ENCODE assay signal across 26 cellular contexts in genomic region chr19:36125557-36125956, GRCh38. TPM values are rescaled to one million over a fixed set of nuclear protein-coding genes. Genes with fewer than 3 reads are reported as not detected.
A peak's percentile ranks its signal among the peaks of the same experiment; 100 is the strongest.
DNase-seq lines count a peak whose midpoint lies in the region; ATAC-seq, FAIRE-seq and TF ChIP-seq lines count a peak whose summit lies in the region.
"Had no signal": no experiment of that assay in that cellular context is flagged by ENCODE, and none has a peak within 500 bp of the region (broad histone marks: within the 10 kb centered on the region; RNA-seq: fewer than 3 reads in every experiment).

No MANE protein-coding gene starts in this region.

- no peaks in the 10 kb centered on the region for H3K27me3 Mint-ChIP-seq in activated CD4-positive, alpha-beta memory T cell treated with anti-CD3 and anti-CD28 coated beads for 36 hours
- no peaks in the 10 kb centered on the region for H3K27me3 Mint-ChIP-seq in activated CD4-positive, alpha-beta memory T cell treated with anti-CD3 and anti-CD28 coated beads, Interleukin-2, amount 10 ng/mL, durations not matched to agents 7 days and 5 days
- no peaks in the 10 kb centered on the region for H3K27me3 Mint-ChIP-seq in astrocyte (ENCODE audit: low read depth, unreplicated experiment)
- H3K27me3 Mint-ChIP-seq in stimulated activated naive B cell treated with anti-CD40 and anti-IgM and Interleukin-4, amounts not matched to agents 10 μg/mL and 1 μg/mL and 100 μg/mL, for 72 hours, result no peaks in the 10 kb centered on the region
- no peaks in the 10 kb centered on the region for H3K27me3 Mint-ChIP-seq in mesothelial cell of epicardium (ENCODE audit: low read depth)
- H3K27me3 Mint-ChIP-seq in glutamatergic neuron (ENCODE audit: unreplicated experiment), result no peaks in the 10 kb centered on the region
- H3K27me3 Mint-ChIP-seq: dendritic cell treated with granulocyte-macrophage colony-stimulating factor and Interleukin-4, amounts not matched to agents 40 ng/mL and 50 ng/mL, for 4 days had no signal

- H3K9ac ChIP-seq in astrocyte (ENCODE audit: low read length), result no peak overlapping the region

- H3K27ac Mint-ChIP-seq in activated CD4-positive, alpha-beta memory T cell treated with anti-CD3 and anti-CD28 coated beads for 36 hours, result peak overlapping the region; percentile 74
- no peak overlapping the region for H3K27ac Mint-ChIP-seq in activated CD4-positive, alpha-beta memory T cell treated with anti-CD3 and anti-CD28 coated beads, Interleukin-2, amount 10 ng/mL, durations not matched to agents 7 days and 5 days
- peak overlapping the region; percentile 18 for H3K27ac Mint-ChIP-seq in astrocyte (ENCODE audit: unreplicated experiment)
- H3K27ac Mint-ChIP-seq in stimulated activated naive B cell treated with anti-CD40 and anti-IgM and Interleukin-4, amounts not matched to agents 10 μg/mL and 1 μg/mL and 100 μg/mL, for 72 hours, result peak overlapping the region; percentile 86
- no peak overlapping the region for H3K27ac Mint-ChIP-seq in mesothelial cell of epicardium
- no peak overlapping the region for H3K27ac Mint-ChIP-seq in glutamatergic neuron (ENCODE audit: unreplicated experiment)
- H3K27ac Mint-ChIP-seq: dendritic cell treated with granulocyte-macrophage colony-stimulating factor and Interleukin-4, amounts not matched to agents 40 ng/mL and 50 ng/mL, for 4 days had no signal

- H3K4me3 ChIP-seq in astrocyte (ENCODE audit: insufficient read depth, low read depth, low read length), result no peak overlapping the region
- H3K4me3 ChIP-seq: adrenal gland, breast epithelium, heart left ventricle, MG63, uterus had no signal

- TF ChIP-seq CTCF in astrocyte (IDR thresholded peaks at IDR 0.05; ENCODE audit: insufficient read depth, low read depth, low read length) (no peak), mesothelial cell of epicardium (IDR thresholded peaks at IDR 0.05; ENCODE audit: unreplicated experiment) (no peak), glutamatergic neuron (IDR thresholded peaks at IDR 0.05; ENCODE audit: partially characterized antibody, unreplicated experiment) (no peak)

- POLR2A ChIA-PET in activated CD4-positive, alpha-beta memory T cell treated with anti-CD3 and anti-CD28 coated beads for 36 hours (lab: Charles Lee), result interaction anchor here (0.8 to 3.2 kb wide), 2 partner anchors 10 to 11 kb away, joined by 3 to 13 read pairs; partner anchors contain the start of genes POLR2I and TBCB
- POLR2A ChIA-PET in activated CD4-positive, alpha-beta memory T cell treated with anti-CD3 and anti-CD28 coated beads, Interleukin-2, amount 10 ng/mL, durations not matched to agents 7 days and 5 days (lab: Charles Lee), result interaction anchor here (1.3 to 2.0 kb wide), 2 partner anchors 10 to 44 kb away, joined by 3 to 8 read pairs; no protein-coding TSS in a partner anchor

- CTCF ChIA-PET in activated CD4-positive, alpha-beta memory T cell treated with anti-CD3 and anti-CD28 coated beads for 36 hours (lab: Charles Lee), result interaction anchor here (1.3 to 3.7 kb wide), 2 partner anchors 13 to 44 kb away, joined by 6 to 37 read pairs; partner anchors contain the start of gene CAPNS1
- CTCF ChIA-PET in activated CD4-positive, alpha-beta memory T cell treated with anti-CD3 and anti-CD28 coated beads, Interleukin-2, amount 10 ng/mL, durations not matched to agents 7 days and 5 days (lab: Charles Lee), result interaction anchor here (7.6 kb wide), 1 partner anchor 45 kb away, joined by 150 read pairs; no protein-coding TSS in a partner anchor

- intact Hi-C loops in activated CD4-positive, alpha-beta memory T cell treated with anti-CD3 and anti-CD28 coated beads for 36 hours (cut with micrococcal nuclease), result loop anchor here (5.0 kb wide), 1 partner anchor 128 kb away; the partner anchor contains the start of gene SDHAF1

- no peaks in the 10 kb centered on the region for H3K4me1 ChIP-seq in astrocyte (ENCODE audit: insufficient read depth, low read length)
- H3K4me1 ChIP-seq: uterus had no signal

- no peaks in the 10 kb centered on the region for H3K79me2 ChIP-seq in astrocyte (ENCODE audit: insufficient read depth, low read length)

- ATAC-seq in stimulated activated naive B cell treated with anti-CD40 and anti-IgM and Interleukin-4, amounts not matched to agents 10 μg/mL and 1 μg/mL and 100 μg/mL, for 72 hours (replicated peaks), result no peak
- no peak for ATAC-seq in GM21576 (IDR thresholded peaks at IDR 0.05; ENCODE audit: unreplicated experiment)
- ATAC-seq: heart left ventricle, left ventricle myocardium superior had no signal

- H2AFZ ChIP-seq in astrocyte (ENCODE audit: low read depth, low read length), result no peak overlapping the region

- H3K4me1 Mint-ChIP-seq in activated CD4-positive, alpha-beta memory T cell treated with anti-CD3 and anti-CD28 coated beads for 36 hours (ENCODE audit: low read depth), result peaks cover 10% of the 10 kb centered on the region
- peaks cover 24% of the 10 kb centered on the region for H3K4me1 Mint-ChIP-seq in activated CD4-positive, alpha-beta memory T cell treated with anti-CD3 and anti-CD28 coated beads, Interleukin-2, amount 10 ng/mL, durations not matched to agents 7 days and 5 days
- H3K4me1 Mint-ChIP-seq in astrocyte (ENCODE audit: low read depth, unreplicated experiment), result no peaks in the 10 kb centered on the region
- peaks cover 9 to 14% of the 10 kb centered on the region in 2 donors for H3K4me1 Mint-ChIP-seq in stimulated activated naive B cell treated with anti-CD40 and anti-IgM and Interleukin-4, amounts not matched to agents 10 μg/mL and 1 μg/mL and 100 μg/mL, for 72 hours
- peaks cover 2% of the 10 kb centered on the region for H3K4me1 Mint-ChIP-seq in mesothelial cell of epicardium
- H3K4me1 Mint-ChIP-seq in glutamatergic neuron (ENCODE audit: low read depth, unreplicated experiment), result no peaks in the 10 kb centered on the region

- H3K4me3 Mint-ChIP-seq in activated CD4-positive, alpha-beta memory T cell treated with anti-CD3 and anti-CD28 coated beads for 36 hours, result no peak overlapping the region
- H3K4me3 Mint-ChIP-seq in activated CD4-positive, alpha-beta memory T cell treated with anti-CD3 and anti-CD28 coated beads, Interleukin-2, amount 10 ng/mL, durations not matched to agents 7 days and 5 days, result no peak overlapping the region
- H3K4me3 Mint-ChIP-seq in astrocyte (ENCODE audit: unreplicated experiment), result peak overlapping the region; percentile 11
- H3K4me3 Mint-ChIP-seq in stimulated activated naive B cell treated with anti-CD40 and anti-IgM and Interleukin-4, amounts not matched to agents 10 μg/mL and 1 μg/mL and 100 μg/mL, for 72 hours, result no peak overlapping the region
- no peak overlapping the region for H3K4me3 Mint-ChIP-seq in mesothelial cell of epicardium
- no peak overlapping the region for H3K4me3 Mint-ChIP-seq in glutamatergic neuron (ENCODE audit: unreplicated experiment)
- H3K4me3 Mint-ChIP-seq: dendritic cell treated with granulocyte-macrophage colony-stimulating factor and Interleukin-4, amounts not matched to agents 40 ng/mL and 50 ng/mL, for 4 days had no signal

- H4K20me1 ChIP-seq in astrocyte (ENCODE audit: insufficient read depth, low read length), result peaks cover 2% of the 10 kb centered on the region

- H3K27me3 ChIP-seq in astrocyte (ENCODE audit: insufficient read depth, low read length), result no peaks in the 10 kb centered on the region
- H3K27me3 ChIP-seq: adrenal gland, breast epithelium, heart left ventricle, MG63, uterus had no signal

- H3K9me3 ChIP-seq in astrocyte (ENCODE audit: insufficient read depth, low read depth, low read length), result no peaks in the 10 kb centered on the region
- H3K9me3 ChIP-seq: adrenal gland, breast epithelium, heart left ventricle, MG63, uterus had no signal

- no peak overlapping the region for H3K27ac ChIP-seq in astrocyte (ENCODE audit: low read depth, low read length)
- H3K27ac ChIP-seq: adrenal gland, breast epithelium, heart left ventricle, uterus had no signal

- H3K9me3 Mint-ChIP-seq in activated CD4-positive, alpha-beta memory T cell treated with anti-CD3 and anti-CD28 coated beads for 36 hours, result no peaks in the 10 kb centered on the region
- H3K9me3 Mint-ChIP-seq in activated CD4-positive, alpha-beta memory T cell treated with anti-CD3 and anti-CD28 coated beads, Interleukin-2, amount 10 ng/mL, durations not matched to agents 7 days and 5 days, result no peaks in the 10 kb centered on the region
- H3K9me3 Mint-ChIP-seq in astrocyte (ENCODE audit: unreplicated experiment) (no peaks in the 10 kb centered on the region), mesothelial cell of epicardium (no peaks in the 10 kb centered on the region), glutamatergic neuron (ENCODE audit: unreplicated experiment) (peaks cover 6% of the 10 kb centered on the region)
- no peaks in the 10 kb centered on the region for H3K9me3 Mint-ChIP-seq in stimulated activated naive B cell treated with anti-CD40 and anti-IgM and Interleukin-4, amounts not matched to agents 10 μg/mL and 1 μg/mL and 100 μg/mL, for 72 hours
- H3K9me3 Mint-ChIP-seq: dendritic cell treated with granulocyte-macrophage colony-stimulating factor and Interleukin-4, amounts not matched to agents 40 ng/mL and 50 ng/mL, for 4 days had no signal

- FAIRE-seq in GM18507 (lab: Jason Lieb, UNC) (peak; percentile 18), astrocyte (lab: Jason Lieb, UNC) (no peak)

- no peak overlapping the region for H3K4me2 ChIP-seq in astrocyte (ENCODE audit: low read length)

- H3K36me3 ChIP-seq in astrocyte (ENCODE audit: insufficient read depth, low read length), result peaks cover 14% of the 10 kb centered on the region
- H3K36me3 ChIP-seq: breast epithelium, uterus had no signal

- peak; percentile 47 for DNase-seq in activated CD4-positive, alpha-beta memory T cell treated with anti-CD3 and anti-CD28 coated beads for 36 hours
- DNase-seq in activated CD4-positive, alpha-beta memory T cell treated with anti-CD3 and anti-CD28 coated beads, Interleukin-2, amount 10 ng/mL, durations not matched to agents 7 days and 5 days, result no peak
- DNase-seq in GM18507 (ENCODE audit: extremely low spot score, insufficient read length, low read depth) (no peak), astrocyte (ENCODE audit: low read depth) (no peak), mesothelial cell of epicardium (ENCODE audit: low spot score in 2 of 2, unreplicated experiment in 2 of 2) (no peak), glutamatergic neuron (no peak)
- DNase-seq in stimulated activated naive B cell treated with anti-CD40 and anti-IgM and Interleukin-4, amounts not matched to agents 10 μg/mL and 1 μg/mL and 100 μg/mL, for 72 hours, result no peak
- DNase-seq: ACHN; activated CD4-positive, alpha-beta T cell treated with anti-CD3 and anti-CD28 coated beads for 48 hours; activated T-cell treated with anti-CD3 and anti-CD28 coated beads, Interleukin-2, amount 50 U/mL, for 1 hour; adrenal gland; C1 segment of cervical spinal cord; heart left ventricle; left ventricle myocardium superior; MG63; NCI-H1436; NCI-H510A treated with DMSO at 0.1 percent for 48 hours; RPMI8226; stimulated activated CD4-positive, alpha-beta T cell treated with anti-CD3 and anti-CD28 coated beads, Interleukin-4, amount 100 ng/mL, for 24 hours; uterus had no signal

- H3K36me3 Mint-ChIP-seq in activated CD4-positive, alpha-beta memory T cell treated with anti-CD3 and anti-CD28 coated beads for 36 hours, result peaks cover 15% of the 10 kb centered on the region
- peaks cover 20% of the 10 kb centered on the region for H3K36me3 Mint-ChIP-seq in activated CD4-positive, alpha-beta memory T cell treated with anti-CD3 and anti-CD28 coated beads, Interleukin-2, amount 10 ng/mL, durations not matched to agents 7 days and 5 days (ENCODE audit: low read depth)
- H3K36me3 Mint-ChIP-seq in astrocyte (ENCODE audit: low read depth, unreplicated experiment) (peaks cover 11% of the 10 kb centered on the region), mesothelial cell of epicardium (peaks cover 11% of the 10 kb centered on the region), glutamatergic neuron (ENCODE audit: unreplicated experiment) (no peaks in the 10 kb centered on the region)
- peaks cover 27 to 36% of the 10 kb centered on the region in 2 donors for H3K36me3 Mint-ChIP-seq in stimulated activated naive B cell treated with anti-CD40 and anti-IgM and Interleukin-4, amounts not matched to agents 10 μg/mL and 1 μg/mL and 100 μg/mL, for 72 hours

RNA-seq across cellular contexts. Expression of gene TBCB, which starts 10.3 kb away (rescaled TPM):
- total RNA-seq in activated CD4-positive, alpha-beta memory T cell treated with anti-CD3 and anti-CD28 coated beads for 36 hours, result 100 to 1,000 TPM; 134 to 137 TPM
- total RNA-seq in activated CD4-positive, alpha-beta memory T cell treated with anti-CD3 and anti-CD28 coated beads, Interleukin-2, amount 10 ng/mL, durations not matched to agents 7 days and 5 days, result 100 to 1,000 TPM; 185 to 200 TPM
- total RNA-seq in astrocyte, result 239 and 244 TPM in 2 replicates
- total RNA-seq in mesothelial cell of epicardium, result 112 to 116 TPM (median 115 TPM) in 3 replicates
- total RNA-seq in glutamatergic neuron (ENCODE audit: unreplicated experiment), result 337 TPM

RNA-seq across cellular contexts. Expression of gene POLR2I, which starts 10.9 kb away (rescaled TPM):
- total RNA-seq in activated CD4-positive, alpha-beta memory T cell treated with anti-CD3 and anti-CD28 coated beads for 36 hours, result 10 to 100 TPM; 84.1 to 84.8 TPM
- 10 to 100 TPM; 47.3 to 57.4 TPM for total RNA-seq in activated CD4-positive, alpha-beta memory T cell treated with anti-CD3 and anti-CD28 coated beads, Interleukin-2, amount 10 ng/mL, durations not matched to agents 7 days and 5 days
- total RNA-seq in astrocyte (57.4 and 65.1 TPM in 2 replicates), mesothelial cell of epicardium (51.8 to 60.9 TPM (median 59.5 TPM) in 3 replicates), glutamatergic neuron (ENCODE audit: unreplicated experiment) (79.2 TPM)

RNA-seq across cellular contexts. Expression of gene CAPNS1, which starts 14.3 kb away (rescaled TPM):
- total RNA-seq in activated CD4-positive, alpha-beta memory T cell treated with anti-CD3 and anti-CD28 coated beads for 36 hours, result 100 to 1,000 TPM; 430 to 447 TPM
- total RNA-seq in activated CD4-positive, alpha-beta memory T cell treated with anti-CD3 and anti-CD28 coated beads, Interleukin-2, amount 10 ng/mL, durations not matched to agents 7 days and 5 days, result 100 to 1,000 TPM; 520 to 539 TPM
- 665 and 677 TPM in 2 replicates for total RNA-seq in astrocyte
- total RNA-seq in mesothelial cell of epicardium, result 425 to 453 TPM (median 451 TPM) in 3 replicates
- 478 TPM for total RNA-seq in glutamatergic neuron (ENCODE audit: unreplicated experiment)

RNA-seq across cellular contexts. Expression of gene OVOL3, which starts 14.6 kb away (rescaled TPM):
- total RNA-seq in activated CD4-positive, alpha-beta memory T cell treated with anti-CD3 and anti-CD28 coated beads for 36 hours, result not detected
- not detected for total RNA-seq in activated CD4-positive, alpha-beta memory T cell treated with anti-CD3 and anti-CD28 coated beads, Interleukin-2, amount 10 ng/mL, durations not matched to agents 7 days and 5 days
- total RNA-seq in astrocyte (not detected in 2 replicates), mesothelial cell of epicardium (not detected in 3 replicates), glutamatergic neuron (ENCODE audit: unreplicated experiment) (not detected)
- total RNA-seq: adrenal gland, breast epithelium, H4, heart left ventricle, left ventricle myocardium superior, mucosa of gallbladder, subcutaneous adipose tissue, uterus had no signal

RNA-seq across cellular contexts. Expression of gene COX7A1, which starts 26.7 kb away (rescaled TPM):
- total RNA-seq in activated CD4-positive, alpha-beta memory T cell treated with anti-CD3 and anti-CD28 coated beads for 36 hours, result not detected
- total RNA-seq in activated CD4-positive, alpha-beta memory T cell treated with anti-CD3 and anti-CD28 coated beads, Interleukin-2, amount 10 ng/mL, durations not matched to agents 7 days and 5 days, result not detected
- total RNA-seq in astrocyte, result 0.64 TPM in 1 of 2 replicates, not detected in the other
- total RNA-seq in mesothelial cell of epicardium, result not detected in 3 replicates
- 62.3 TPM for total RNA-seq in glutamatergic neuron (ENCODE audit: unreplicated experiment)
- total RNA-seq: H4 had no signal

Comparison
In these comparisons a context has a peak if more than half of its experiments do, and no peak if none do; other contexts are left out.
1. H3K27ac Mint-ChIP-seq: peak in activated CD4-positive, alpha-beta memory T cell treated with anti-CD3 and anti-CD28 coated beads for 36 hours (single experiment), astrocyte (single experiment) and stimulated activated naive B cell treated with anti-CD40 and anti-IgM and Interleukin-4, amounts not matched to agents 10 μg/mL and 1 μg/mL and 100 μg/mL, for 72 hours (single experiment); none in activated CD4-positive, alpha-beta memory T cell treated with anti-CD3 and anti-CD28 coated beads, Interleukin-2, amount 10 ng/mL, durations not matched to agents 7 days and 5 days (single experiment), mesothelial cell of epicardium (single experiment) and glutamatergic neuron (single experiment).